Comparison of ENCODE assay signal across 15 cellular contexts in the genomic region with DNA sequence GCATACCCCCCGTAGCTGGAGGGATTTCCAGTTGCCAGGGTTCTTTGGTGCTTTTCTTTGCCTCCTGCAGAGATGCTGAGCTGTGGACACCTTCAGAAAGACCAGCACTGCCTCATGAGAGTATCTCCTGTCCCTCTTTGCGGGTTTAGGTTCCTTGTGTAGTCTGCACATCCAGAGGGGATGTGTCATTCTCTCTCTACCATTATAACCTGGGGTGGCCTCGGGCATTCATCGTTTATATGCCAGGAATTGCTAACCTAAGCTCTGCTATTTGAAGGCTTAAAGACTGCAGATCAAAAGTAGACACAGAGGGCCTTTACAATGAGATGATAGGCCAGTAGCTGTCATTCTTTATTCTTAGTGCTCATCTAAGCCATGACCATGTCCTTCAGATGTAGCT.
DNase-seq lines count a peak whose midpoint lies in the region; ATAC-seq and TF ChIP-seq lines count a peak whose summit lies in the region.
"Had no signal": no experiment of that assay in that cellular context is flagged by ENCODE, and none has a peak within 500 bp of the region (broad histone marks: within the 10 kb centered on the region; RNA-seq: fewer than 3 reads in every experiment).

No MANE protein-coding gene starts in this region.

- in situ Hi-C loops in HAP-1 (cut with MboI; ENCODE audit: low sequenced_read_pairs), result no loop called here

- peak overlapping the region; percentile 59 for H3K27ac Mint-ChIP-seq in glutamatergic neuron (ENCODE audit: unreplicated experiment)
- H3K27ac Mint-ChIP-seq: CD8-positive, alpha-beta T cell had no signal

- 86% methylated on average over 4 of the region's 4 CpGs for WGBS in right cardiac atrium
- 89 to 90% methylated on average over 4 of the region's 4 CpGs for WGBS in aorta, 2 donors

- H3K36me3 ChIP-seq in WERI-Rb-1 (peaks cover 2% of the 10 kb centered on the region), skeletal muscle tissue (ENCODE audit: control insufficient read depth in 3 of 3, insufficient read depth in 3 of 3, low read length in 3 of 3) (peaks cover 0 to 3% (median 0%) of the 10 kb centered on the region in 3 donors), HAP-1 (replicated peaks) (no peaks in the 10 kb centered on the region; the same call in 1 of the 2 replicates), aorta (ENCODE audit: control insufficient read depth in 1 of 2, insufficient read depth in 2 of 2, low read length in 1 of 2) (peaks cover 0 to 9% of the 10 kb centered on the region in 2 donors)

- no peaks in the 10 kb centered on the region for H3K27me3 Mint-ChIP-seq in glutamatergic neuron (ENCODE audit: unreplicated experiment)
- H3K27me3 Mint-ChIP-seq: CD4-positive, CD25-positive, alpha-beta regulatory T cell had no signal

- H3K9me3 ChIP-seq in right cardiac atrium (ENCODE audit: control insufficient read depth, low read length) (no peaks in the 10 kb centered on the region), WERI-Rb-1 (ENCODE audit: severe bottlenecking) (no peaks in the 10 kb centered on the region), skeletal muscle tissue (ENCODE audit: control insufficient read depth in 3 of 3, low read length in 3 of 3) (no peaks in the 10 kb centered on the region), HAP-1 (no peaks in the 10 kb centered on the region), aorta (ENCODE audit: control insufficient read depth, low read length) (no peaks in the 10 kb centered on the region)
- H3K9me3 ChIP-seq: Caco-2 had no signal

- intact Hi-C loops in right cardiac atrium (cut with DNase I) (no loop called here), Right ventricle myocardium inferior (cut with DNase I) (no loop called here), aorta (cut with DNase I) (no loop called here)

- H3K36me3 Mint-ChIP-seq in glutamatergic neuron (ENCODE audit: unreplicated experiment), result no peaks in the 10 kb centered on the region

- TF ChIP-seq CTCF in WERI-Rb-1 (IDR thresholded peaks at IDR 0.05; ENCODE audit: low read depth, low read length), result no peak
- no peak for TF ChIP-seq CTCF in glutamatergic neuron (IDR thresholded peaks at IDR 0.05; ENCODE audit: partially characterized antibody, unreplicated experiment)

- H3K4me1 Mint-ChIP-seq in glutamatergic neuron (ENCODE audit: low read depth, unreplicated experiment), result peaks cover 30% of the 10 kb centered on the region
- H3K4me1 Mint-ChIP-seq: CD4-positive, CD25-positive, alpha-beta regulatory T cell had no signal

- H3K27ac ChIP-seq in right cardiac atrium (ENCODE audit: low read length) (peak overlapping the region; percentile 78), WERI-Rb-1 (peak overlapping the region; percentile 72), skeletal muscle tissue (ENCODE audit: low read depth, low read length) (peak overlapping the region; percentile 90), aorta (ENCODE audit: low read depth in 1 of 2, low read length in 2 of 2) (no peak overlapping the region)

- no peak overlapping the region for H3K4me3 Mint-ChIP-seq in glutamatergic neuron (ENCODE audit: unreplicated experiment)
- H3K4me3 Mint-ChIP-seq: CD4-positive, CD25-positive, alpha-beta regulatory T cell; CD8-positive, alpha-beta T cell; GM23338 had no signal

- H3K4me3 ChIP-seq in right cardiac atrium (ENCODE audit: low read length) (no peak overlapping the region), WERI-Rb-1 (ENCODE audit: low read depth, low read length) (no peak overlapping the region), skeletal muscle tissue (ENCODE audit: low read length in 3 of 3) (peak overlapping the region in 2 of 3 donors; percentile 7), HAP-1 (no peak overlapping the region), aorta (ENCODE audit: low read length in 2 of 2) (no peak overlapping the region)
- H3K4me3 ChIP-seq: GM23338 had no signal

- H3K4me1 ChIP-seq in right cardiac atrium (ENCODE audit: control insufficient read depth, insufficient read depth, low read length) (peaks cover 13% of the 10 kb centered on the region), skeletal muscle tissue (ENCODE audit: control insufficient read depth in 3 of 3, insufficient read depth in 3 of 3, low read length in 3 of 3) (peaks cover 39 to 53% (median 51%) of the 10 kb centered on the region in 3 donors), HAP-1 (no peaks in the 10 kb centered on the region), aorta (ENCODE audit: control insufficient read depth in 1 of 2, insufficient read depth in 2 of 2, low read length in 2 of 2) (peaks cover 0 to 2% of the 10 kb centered on the region in 2 donors)
- H3K4me1 ChIP-seq: Caco-2 had no signal

- H3K9me3 Mint-ChIP-seq in glutamatergic neuron (ENCODE audit: unreplicated experiment), result peaks cover 4% of the 10 kb centered on the region
- H3K9me3 Mint-ChIP-seq: CD4-positive, CD25-positive, alpha-beta regulatory T cell; CD8-positive, alpha-beta T cell; GM23338; H9 had no signal

- no peak for ATAC-seq in right cardiac atrium
- no peak for ATAC-seq in Right ventricle myocardium inferior
- no peak for ATAC-seq in aorta (ENCODE audit: low FRiP score)
- ATAC-seq: CD8-positive, alpha-beta T cell; GM23338 had no signal

- peak overlapping the region in 1 of 3 donors; percentile 4 for H3K9ac ChIP-seq in skeletal muscle tissue (ENCODE audit: low read depth in 1 of 3, low read length in 3 of 3)

- DNase-seq in right cardiac atrium, result no peak
- DNase-seq in Right ventricle myocardium inferior (ENCODE audit: missing footprints), result no peak
- DNase-seq in WERI-Rb-1, result no peak
- DNase-seq in glutamatergic neuron, result no peak
- DNase-seq in HAP-1 (ENCODE audit: low spot score in 2 of 2), result no peak
- DNase-seq in aorta, result no peak
- DNase-seq in NCI-H187 (lab: John Stamatoyannopoulos, UW), result no peak
- DNase-seq: Caco-2; CD4-positive, CD25-positive, alpha-beta regulatory T cell; CD8-positive, alpha-beta T cell; DMS153; DND-41; H9 had no signal

- H3K27me3 ChIP-seq in right cardiac atrium (ENCODE audit: control insufficient read depth, insufficient read depth), result no peaks in the 10 kb centered on the region
- H3K27me3 ChIP-seq in WERI-Rb-1 (ENCODE audit: insufficient read depth, low read depth, severe bottlenecking), result no peaks in the 10 kb centered on the region
- H3K27me3 ChIP-seq in skeletal muscle tissue (ENCODE audit: control insufficient read depth in 3 of 3, insufficient read depth in 3 of 3, low read length in 3 of 3), result no peaks in the 10 kb centered on the region
- H3K27me3 ChIP-seq in HAP-1 (ENCODE audit: low read depth), result no peaks in the 10 kb centered on the region
- no peaks in the 10 kb centered on the region for H3K27me3 ChIP-seq in aorta (ENCODE audit: control insufficient read depth in 1 of 2, insufficient read depth in 2 of 2, low read length in 1 of 2)

Comparison
In these comparisons a context has a peak if more than half of its experiments do, and no peak if none do; other contexts are left out.
1. H3K27ac ChIP-seq: peak in right cardiac atrium (single experiment), WERI-Rb-1 (single experiment) and skeletal muscle tissue (single experiment); none in aorta (0 of 2).
2. H3K4me3 ChIP-seq: peak in skeletal muscle tissue (2 of 3); none in right cardiac atrium (single experiment), WERI-Rb-1 (single experiment), HAP-1 (single experiment) and aorta (0 of 2).